In the genomic region with DNA sequence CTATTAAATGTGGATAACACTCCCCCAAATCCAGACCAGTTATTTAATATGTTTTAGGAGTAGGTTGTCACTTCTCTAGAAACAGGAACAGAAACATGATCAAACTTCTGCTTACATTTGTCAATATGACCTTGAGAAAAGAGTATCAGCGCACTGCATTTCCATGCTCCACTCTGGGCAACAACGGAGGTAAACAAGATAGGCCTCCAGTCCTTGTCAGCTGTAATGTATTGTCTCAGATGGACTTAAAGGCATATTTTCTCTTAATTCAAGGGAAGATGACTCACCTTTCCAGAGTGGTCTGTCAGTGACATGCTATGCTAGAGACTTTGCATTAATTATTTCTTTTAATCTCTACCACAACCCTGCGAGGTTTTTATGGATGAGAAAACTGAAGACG, we compare ENCODE assay signal across 28 cellular contexts. TPM values are rescaled to one million over a fixed set of nuclear protein-coding genes. Genes with fewer than 3 reads are reported as not detected.
DNase-seq lines count a peak whose midpoint lies in the region; ATAC-seq and TF ChIP-seq lines count a peak whose summit lies in the region.
"Had no signal": no experiment of that assay in that cellular context is flagged by ENCODE, and none has a peak within 500 bp of the region (broad histone marks: within the 10 kb centered on the region; RNA-seq: fewer than 3 reads in every experiment).

No MANE protein-coding gene starts in this region.

- no peak overlapping the region for H2BK12ac ChIP-seq in neuronal stem cell (ENCODE audit: low read length)

- no peak overlapping the region for H4K91ac ChIP-seq in neuronal stem cell (ENCODE audit: low read depth, low read length, poor library complexity)

- H3K4ac ChIP-seq in neuronal stem cell (ENCODE audit: low read length): no peak overlapping the region

- no peaks in the 10 kb centered on the region for H3K79me1 ChIP-seq in neuronal stem cell (ENCODE audit: low read depth, low read length)

- peak overlapping the region; percentile 0 for H2AFZ ChIP-seq in neuronal stem cell (ENCODE audit: low read length)

- no peak overlapping the region for H3K9ac ChIP-seq in neuronal stem cell (ENCODE audit: low read depth, low read length, poor library complexity)

- H3K4me2 ChIP-seq in neuronal stem cell (ENCODE audit: insufficient read depth, low read length, poor library complexity, severe bottlenecking): no peak overlapping the region

- no peak for TF ChIP-seq CTCF in choroid plexus epithelial cell (conservative IDR thresholded peaks at IDR 0.05; ENCODE audit: low read depth, low read length)

- no peak overlapping the region for H3K14ac ChIP-seq in neuronal stem cell (ENCODE audit: low read length)

- H3K27me3 ChIP-seq in neuronal stem cell (ENCODE audit: control insufficient read depth in 3 of 3, insufficient read depth in 3 of 3, low read depth in 1 of 3, low read length in 3 of 3): no peaks in the 10 kb centered on the region
- H3K27me3 ChIP-seq: BE2C had no signal

- no peak overlapping the region for H3K27ac ChIP-seq in neuronal stem cell (replicated peaks; ENCODE audit: low read length)
- H3K27ac ChIP-seq: 22Rv1, HL-60, lower lobe of right lung, WERI-Rb-1 had no signal

- no peak overlapping the region for H4K8ac ChIP-seq in neuronal stem cell (ENCODE audit: low read depth, low read length)

- ATAC-seq in GM18868 (IDR thresholded peaks at IDR 0.05; ENCODE audit: unreplicated experiment): no peak
- ATAC-seq in activated CD8-positive, alpha-beta T cell treated with anti-CD3 and anti-CD28 coated beads, Interleukin-2, amount 10 ng/mL, durations not matched to agents 7 days and 5 days: no peak
- ATAC-seq: lower lobe of right lung had no signal

- H2BK5ac ChIP-seq in neuronal stem cell (ENCODE audit: low read length): no peak overlapping the region

- no peak overlapping the region for H3K23ac ChIP-seq in neuronal stem cell (ENCODE audit: low read depth, low read length, poor library complexity)

- POLR2A ChIA-PET in activated CD8-positive, alpha-beta T cell treated with anti-CD3 and anti-CD28 coated beads, Interleukin-2, amount 10 ng/mL, durations not matched to agents 7 days and 5 days (lab: Charles Lee): no interaction called here

- H3K9me3 ChIP-seq in neuronal stem cell (replicated peaks in 1 of 2; ENCODE audit: control insufficient read depth in 2 of 2, insufficient read depth in 1 of 2, low read depth in 1 of 2, low read length in 2 of 2): no peaks in the 10 kb centered on the region
- H3K9me3 ChIP-seq: BE2C, lower lobe of right lung had no signal

- H2BK120ac ChIP-seq in neuronal stem cell (ENCODE audit: low read depth, low read length): no peak overlapping the region

- no peak overlapping the region for H3K18ac ChIP-seq in neuronal stem cell (ENCODE audit: low read length)

- CTCF ChIA-PET in activated CD8-positive, alpha-beta T cell treated with anti-CD3 and anti-CD28 coated beads, Interleukin-2, amount 10 ng/mL, durations not matched to agents 7 days and 5 days (lab: Charles Lee): interaction anchor here (3.9 kb wide), 1 partner anchor 376 kb away, joined by 23 read pairs; no protein-coding TSS in a partner anchor

- no CpG with 5 or more reads among the region's 4 CpGs for WGBS in neuronal stem cell (ENCODE audit: extremely low coverage in 2 of 2, insufficient read length in 2 of 2, insufficient replicate concordance in 1 of 2), 2 donors

- no peaks in the 10 kb centered on the region for H3K27me3 Mint-ChIP-seq in activated naive CD8-positive, alpha-beta T cell treated with anti-CD3 and anti-CD28 coated beads for 36 hours
- no peaks in the 10 kb centered on the region for H3K27me3 Mint-ChIP-seq in activated CD8-positive, alpha-beta T cell treated with anti-CD3 and anti-CD28 coated beads, Interleukin-2, amount 10 ng/mL, durations not matched to agents 7 days and 5 days (ENCODE audit: low read depth)
- H3K27me3 Mint-ChIP-seq: IgD-negative memory B cell had no signal

- no peaks in the 10 kb centered on the region for H3K36me3 Mint-ChIP-seq in activated naive CD8-positive, alpha-beta T cell treated with anti-CD3 and anti-CD28 coated beads for 36 hours
- H3K36me3 Mint-ChIP-seq in activated CD8-positive, alpha-beta T cell treated with anti-CD3 and anti-CD28 coated beads, Interleukin-2, amount 10 ng/mL, durations not matched to agents 7 days and 5 days (ENCODE audit: low read depth): no peaks in the 10 kb centered on the region
- H3K36me3 Mint-ChIP-seq: IgD-negative memory B cell had no signal

- DNase-seq in DMS53 (lab: John Stamatoyannopoulos, UW) (peak; percentile 5), DMS53 treated with DMSO at 0.1 percent for 48 hours (lab: John Stamatoyannopoulos, UW; ENCODE audit: unreplicated experiment) (no peak), OCI-M1 (lab: John Stamatoyannopoulos, UW) (peak; percentile 9), choroid plexus epithelial cell (ENCODE audit: low read depth) (peak; percentile 10), neuronal stem cell (ENCODE audit: low spot score) (no peak)
- no peak for DNase-seq in activated naive CD8-positive, alpha-beta T cell treated with anti-CD3 and anti-CD28 coated beads for 36 hours
- DNase-seq in activated CD8-positive, alpha-beta T cell treated with anti-CD3 and anti-CD28 coated beads, Interleukin-2, amount 10 ng/mL, durations not matched to agents 7 days and 5 days: no peak
- DNase-seq: activated CD4-positive, alpha-beta T cell treated with anti-CD3 and anti-CD28 coated beads, Interleukin-2, amount 50 U/mL, for 48 hours; activated gamma-delta T cell treated with Interleukin-2 at 50 U/mL for 16 hours; amniotic stem cell; BE2C; central memory CD4-positive, alpha-beta T cell; foreskin melanocyte; HFFc6; hypothalamus; islet precursor cell; lower lobe of right lung; NCI-H1930; NCI-H446; occipital lobe; Right ventricle myocardium superior; stimulated activated CD4-positive, alpha-beta T cell treated with anti-CD3 and anti-CD28 coated beads, Interleukin-12 subunit alpha, Interleukin-12 subunit beta, amount 100 ng/mL, for 4 hours; WERI-Rb-1 had no signal

- no peak overlapping the region for H3K4me3 Mint-ChIP-seq in activated naive CD8-positive, alpha-beta T cell treated with anti-CD3 and anti-CD28 coated beads for 36 hours
- H3K4me3 Mint-ChIP-seq in activated CD8-positive, alpha-beta T cell treated with anti-CD3 and anti-CD28 coated beads, Interleukin-2, amount 10 ng/mL, durations not matched to agents 7 days and 5 days: no peak overlapping the region
- H3K4me3 Mint-ChIP-seq: HFFc6; IgD-negative memory B cell; T-helper 1 cell treated with Interleukin-12 subunit alpha and Interleukin-12 subunit beta and Interleukin-4 antibody, amounts not matched to agents 30 μg/mL and 1 μg/mL, for 36 hours had no signal

- H3K36me3 ChIP-seq in neuronal stem cell (replicated peaks in 1 of 2; ENCODE audit: control insufficient read depth in 2 of 2, insufficient read depth in 2 of 2, low read length in 2 of 2): no peaks in the 10 kb centered on the region
- H3K36me3 ChIP-seq: BE2C, lower lobe of right lung, WERI-Rb-1 had no signal

- no peaks in the 10 kb centered on the region for H3K9me3 Mint-ChIP-seq in activated naive CD8-positive, alpha-beta T cell treated with anti-CD3 and anti-CD28 coated beads for 36 hours
- no peaks in the 10 kb centered on the region for H3K9me3 Mint-ChIP-seq in activated CD8-positive, alpha-beta T cell treated with anti-CD3 and anti-CD28 coated beads, Interleukin-2, amount 10 ng/mL, durations not matched to agents 7 days and 5 days (ENCODE audit: insufficient read depth)
- H3K9me3 Mint-ChIP-seq: HFFc6; T-helper 1 cell treated with Interleukin-12 subunit alpha and Interleukin-12 subunit beta and Interleukin-4 antibody, amounts not matched to agents 30 μg/mL and 1 μg/mL, for 36 hours had no signal

- H3K4me1 Mint-ChIP-seq in activated naive CD8-positive, alpha-beta T cell treated with anti-CD3 and anti-CD28 coated beads for 36 hours: no peaks in the 10 kb centered on the region
- no peaks in the 10 kb centered on the region for H3K4me1 Mint-ChIP-seq in activated CD8-positive, alpha-beta T cell treated with anti-CD3 and anti-CD28 coated beads, Interleukin-2, amount 10 ng/mL, durations not matched to agents 7 days and 5 days (ENCODE audit: low read depth)

- H3K4me1 ChIP-seq in neuronal stem cell (ENCODE audit: control insufficient read depth in 2 of 2, insufficient read depth in 1 of 2, low read depth in 1 of 2, low read length in 2 of 2): peaks cover 0 to 9% of the 10 kb centered on the region in 2 donors
- H3K4me1 ChIP-seq: BE2C, lower lobe of right lung had no signal

- no peak overlapping the region for H2BK15ac ChIP-seq in neuronal stem cell (ENCODE audit: low read length)

- no peak overlapping the region for H2AK5ac ChIP-seq in neuronal stem cell (ENCODE audit: low read depth, low read length)

- H3K4me3 ChIP-seq in choroid plexus epithelial cell (ENCODE audit: low read depth, low read length) (no peak overlapping the region), neuronal stem cell (ENCODE audit: low read length in 2 of 2) (no peak overlapping the region)
- H3K4me3 ChIP-seq: lower lobe of right lung had no signal

- H3K27ac Mint-ChIP-seq in activated naive CD8-positive, alpha-beta T cell treated with anti-CD3 and anti-CD28 coated beads for 36 hours: no peak overlapping the region
- no peak overlapping the region for H3K27ac Mint-ChIP-seq in activated CD8-positive, alpha-beta T cell treated with anti-CD3 and anti-CD28 coated beads, Interleukin-2, amount 10 ng/mL, durations not matched to agents 7 days and 5 days
- H3K27ac Mint-ChIP-seq: HFFc6; T-helper 1 cell treated with Interleukin-12 subunit alpha and Interleukin-12 subunit beta and Interleukin-4 antibody, amounts not matched to agents 30 μg/mL and 1 μg/mL, for 36 hours had no signal

RNA-seq across cellular contexts. Expression of a gene that starts 51.6 kb away (rescaled TPM):
- 79.2 TPM for polyA plus RNA-seq in neuronal stem cell (2013, experiment 1 of 2)
- 81.9 TPM for polyA plus RNA-seq in neuronal stem cell (2013, experiment 2 of 2)
- total RNA-seq in activated naive CD8-positive, alpha-beta T cell treated with anti-CD3 and anti-CD28 coated beads for 36 hours: 10 to 100 TPM; 55.8 to 59.4 TPM
- total RNA-seq in activated CD8-positive, alpha-beta T cell treated with anti-CD3 and anti-CD28 coated beads, Interleukin-2, amount 10 ng/mL, durations not matched to agents 7 days and 5 days: 10 to 100 TPM; 63.4 to 70.7 TPM

Comparison
In these comparisons a context has a peak if more than half of its experiments do, and no peak if none do; other contexts are left out.
1. DNase-seq: peak in DMS53 (single experiment), OCI-M1 (single experiment) and choroid plexus epithelial cell (single experiment); none in DMS53 treated with DMSO at 0.1 percent for 48 hours (single experiment), neuronal stem cell (single experiment), activated naive CD8-positive, alpha-beta T cell treated with anti-CD3 and anti-CD28 coated beads for 36 hours (single experiment) and activated CD8-positive, alpha-beta T cell treated with anti-CD3 and anti-CD28 coated beads, Interleukin-2, amount 10 ng/mL, durations not matched to agents 7 days and 5 days (single experiment).